ENCODE assay signal across 15 cellular contexts in genomic region chr10:52383088-52383487, GRCh38.
DNase-seq lines count a peak whose midpoint lies in the region; ATAC-seq, FAIRE-seq and TF ChIP-seq lines count a peak whose summit lies in the region.
"Had no signal": no experiment of that assay in that cellular context is flagged by ENCODE, and none has a peak within 500 bp of the region (broad histone marks: within the 10 kb centered on the region; RNA-seq: fewer than 3 reads in every experiment).

No MANE protein-coding gene starts in this region.

- no peak overlapping the region for H3K9ac ChIP-seq in keratinocyte (ENCODE audit: control insufficient read depth, extremely low read depth, insufficient read depth, low read length)
- H3K9ac ChIP-seq: BLaER1 had no signal

- no peaks in the 10 kb centered on the region for H3K9me3 ChIP-seq in BE2C
- H3K9me3 ChIP-seq in keratinocyte (ENCODE audit: control insufficient read depth, low read depth, low read length) = no peaks in the 10 kb centered on the region
- H3K9me3 ChIP-seq in Peyer's patch = no peaks in the 10 kb centered on the region
- H3K9me3 ChIP-seq: BLaER1 had no signal

- no peak for TF ChIP-seq POLR2A in Peyer's patch (IDR thresholded peaks at IDR 0.05)

- dilution Hi-C loops in keratinocyte (cut with MboI; ENCODE audit: extremely low pct_ligation_motif_present, low sequenced_read_pairs) = no loop called here

- H3K9me1 ChIP-seq in keratinocyte (ENCODE audit: control insufficient read depth, extremely low read depth, insufficient read depth, low read length) = no peaks in the 10 kb centered on the region

- H3K36me3 ChIP-seq in BE2C = no peaks in the 10 kb centered on the region
- no peaks in the 10 kb centered on the region for H3K36me3 ChIP-seq in keratinocyte (ENCODE audit: control insufficient read depth in 2 of 2, extremely low read depth in 1 of 2, insufficient read depth in 2 of 2, low read length in 2 of 2)
- H3K36me3 ChIP-seq in Peyer's patch = no peaks in the 10 kb centered on the region
- H3K36me3 ChIP-seq: BLaER1 had no signal

- no peak overlapping the region for H3K27ac ChIP-seq in keratinocyte (ENCODE audit: control insufficient read depth, insufficient read depth, low read length)
- no peak overlapping the region for H3K27ac ChIP-seq in Peyer's patch
- H3K27ac ChIP-seq: BLaER1 had no signal

- H2AFZ ChIP-seq in keratinocyte (ENCODE audit: control insufficient read depth, low read length) = peak overlapping the region; percentile 2

- H3K4me3 ChIP-seq in BE2C (ENCODE audit: low read depth, low read length) = no peak overlapping the region
- H3K4me3 ChIP-seq in keratinocyte (ENCODE audit: control insufficient read depth in 2 of 3, extremely low read depth in 1 of 3, insufficient read depth in 2 of 3, low read depth in 1 of 3, low read length in 3 of 3) = no peak overlapping the region
- no peak overlapping the region for H3K4me3 ChIP-seq in Peyer's patch
- H3K4me3 ChIP-seq: BLaER1 had no signal

- H3K27me3 ChIP-seq in BE2C = no peaks in the 10 kb centered on the region
- no peaks in the 10 kb centered on the region for H3K27me3 ChIP-seq in keratinocyte (ENCODE audit: control insufficient read depth, extremely low read depth, insufficient read depth, low read length)
- H3K27me3 ChIP-seq in Peyer's patch = no peaks in the 10 kb centered on the region
- H3K27me3 ChIP-seq: BLaER1 had no signal

- peak; percentile 60 for ATAC-seq in SK-N-SH treated with all-trans-retinoic acid at 6 μM for 48 hours
- no peak for ATAC-seq in GM21360 (IDR thresholded peaks at IDR 0.05; ENCODE audit: unreplicated experiment)

- peak; percentile 20 for FAIRE-seq in keratinocyte (lab: Jason Lieb, UNC)
- FAIRE-seq: H1 had no signal

- no peak for TF ChIP-seq CTCF in BE2C (IDR thresholded peaks at IDR 0.05; ENCODE audit: low read depth, low read length)
- TF ChIP-seq CTCF in keratinocyte (optimal IDR thresholded peaks at IDR 0.05 in 1 of 3, IDR thresholded peaks at IDR 0.05 in 1 of 3, conservative IDR thresholded peaks at IDR 0.05 in 1 of 3; ENCODE audit: extremely low read depth in 1 of 3, insufficient read depth in 2 of 3, low read length in 3 of 3) = no peak
- no peak for TF ChIP-seq CTCF in Peyer's patch (IDR thresholded peaks at IDR 0.05)

- no peak overlapping the region for H3K4me2 ChIP-seq in keratinocyte (ENCODE audit: control insufficient read depth, extremely low read depth, insufficient read depth, low read depth, low read length)
- H3K4me2 ChIP-seq: BLaER1 had no signal

- H3K79me2 ChIP-seq in keratinocyte (ENCODE audit: control insufficient read depth, insufficient read depth, low read length) = no peaks in the 10 kb centered on the region

- DNase-seq in BE2C (peak; percentile 7), OCI-M1 (lab: John Stamatoyannopoulos, UW) (peak; percentile 12), keratinocyte (ENCODE audit: low read depth, low spot score) (no peak), iPS-NIHi11 (ENCODE audit: low spot score) (no peak), Peyer's patch (no peak)
- DNase-seq in effector CD8-positive, alpha-beta T cell (lab: John Stamatoyannopoulos, UW) = no peak
- DNase-seq: CD4-positive, alpha-beta memory T cell; DMS153; DMS79; GF-D8; H9 had no signal

- no peaks in the 10 kb centered on the region for H4K20me1 ChIP-seq in keratinocyte (ENCODE audit: control insufficient read depth, extremely low read depth, insufficient read depth, low read length)
- H4K20me1 ChIP-seq: BLaER1 had no signal

- H3K4me1 ChIP-seq in BE2C = peaks cover 14% of the 10 kb centered on the region
- H3K4me1 ChIP-seq in keratinocyte (ENCODE audit: control insufficient read depth, extremely low read depth, insufficient read depth, low read length) = peaks cover 8% of the 10 kb centered on the region
- no peaks in the 10 kb centered on the region for H3K4me1 ChIP-seq in Peyer's patch

TF ChIP-seq in SK-N-SH treated with all-trans-retinoic acid at 6 μM for 48 hours, 23 proteins besides CTCF, POLR2A, EP300 and RAD21:
- no peak for TF ChIP-seq BACH2 (CRISPR knock-in tag; IDR thresholded peaks at IDR 0.05; ENCODE audit: borderline replicate concordance)
- peak; percentile 88 for TF ChIP-seq ISL1 (CRISPR knock-in tag; IDR thresholded peaks at IDR 0.05)

Comparison
In these comparisons a context has a peak if more than half of its experiments do, and no peak if none do; other contexts are left out.
1. DNase-seq: peak in BE2C (single experiment) and OCI-M1 (single experiment); none in keratinocyte (single experiment), iPS-NIHi11 (single experiment), effector CD8-positive, alpha-beta T cell (single experiment) and Peyer's patch (0 of 3).